8 cellular contexts compared by ENCODE assay signal in the genomic region with DNA sequence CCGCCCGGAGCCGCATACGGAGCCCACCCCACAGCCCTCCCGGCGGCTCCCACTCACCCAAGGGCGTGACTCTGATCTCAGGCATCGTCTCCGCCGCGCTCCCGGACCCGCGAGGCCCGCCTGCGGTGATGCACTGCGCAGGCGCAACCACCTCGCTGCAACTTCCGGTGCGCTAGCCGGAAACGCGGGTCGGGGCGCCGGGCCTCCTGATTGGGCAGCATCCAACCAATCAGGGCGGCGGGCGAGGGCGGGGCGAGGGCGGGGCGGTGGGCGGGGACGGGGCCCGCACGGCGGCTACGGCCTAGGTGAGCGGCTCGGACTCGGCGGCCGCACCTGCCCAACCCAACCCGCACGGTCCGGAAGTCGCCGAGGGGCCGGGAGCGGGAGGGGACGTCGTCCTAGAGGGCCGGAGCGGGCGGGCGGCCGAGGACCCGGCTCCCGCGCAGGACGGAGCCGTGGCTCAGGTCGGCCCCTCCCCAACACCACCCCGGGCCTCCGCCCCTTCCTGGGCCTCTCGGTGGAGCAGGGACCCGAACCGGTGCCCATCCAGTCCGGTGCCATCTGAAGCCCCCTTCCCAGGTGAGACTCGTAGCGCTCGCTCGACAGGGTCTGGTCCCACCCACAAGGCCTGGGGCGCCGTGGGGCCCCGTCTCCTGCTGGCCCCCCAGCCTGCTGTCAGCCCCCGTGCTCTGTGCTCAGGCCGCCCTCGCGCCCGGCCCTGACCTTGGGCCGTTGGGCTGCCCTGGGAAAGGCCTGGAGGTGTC. TPM values are rescaled to one million over a fixed set of nuclear protein-coding genes. Genes with fewer than 3 reads are reported as not detected.
DNase-seq lines count a peak whose midpoint lies in the region; ATAC-seq and TF ChIP-seq lines count a peak whose summit lies in the region.

A gene (plus strand): TSS at position 279 of the 764 bp plus-strand sequence. CDS start 2,109 bp downstream, outside the sequence.
A gene (minus strand): TSS at position 137 of the 764 bp plus-strand sequence. CDS start 52 bp downstream, at position 85.

- peaks cover 57% of the 10 kb centered on the region for H3K4me1 ChIP-seq in Karpas-422 (ENCODE audit: low read length)
- peaks cover 22% of the 10 kb centered on the region for H3K4me1 ChIP-seq in neuron (ENCODE audit: insufficient read depth, low read length)

- H3K9me3 ChIP-seq in Karpas-422 (ENCODE audit: low read length) (no peaks in the 10 kb centered on the region), neuron (ENCODE audit: low read length) (no peaks in the 10 kb centered on the region)

- H3K4me3 ChIP-seq in Karpas-422 (ENCODE audit: low read length) (peak within 1 kb of the TSS; percentile 82), foreskin fibroblast (ENCODE audit: low read depth in 1 of 2, low read length in 2 of 2) (peak within 1 kb of the TSS; percentile 76 to 92), neuron (ENCODE audit: low read length) (peak within 1 kb of the TSS; percentile 98)

- H3K79me2 ChIP-seq in Karpas-422 (ENCODE audit: low read length), result peaks cover 64% of the 10 kb centered on the region

- H3K27ac ChIP-seq in Karpas-422 (ENCODE audit: low read length), result peak within 1 kb of the TSS; percentile 92

- TF ChIP-seq CTCF in foreskin fibroblast (IDR thresholded peaks at IDR 0.05; ENCODE audit: low read depth, low read length), result no peak

- peaks cover 31% of the 10 kb centered on the region for H4K20me1 ChIP-seq in Karpas-422 (ENCODE audit: insufficient read depth, low read depth, low read length)

- DNase-seq in Daoy (ENCODE audit: low read depth), result peak; percentile 96
- peak; percentile 97 for DNase-seq in Karpas-422
- peak; percentile 79 for DNase-seq in SIG-M5 treated with dmso at 0.1 percent for 504 hours (lab: John Stamatoyannopoulos, UW; ENCODE audit: unreplicated experiment)
- peak; percentile 96 for DNase-seq in activated gamma-delta T cell treated with Interleukin-2 at 50 U/mL for 16 hours
- DNase-seq in foreskin fibroblast, result peak; percentile 89 to 97
- DNase-seq in stromal cell of bone marrow (ENCODE audit: low read depth), result peak; percentile 78

- ATAC-seq in GM21825 (IDR thresholded peaks at IDR 0.05; ENCODE audit: unreplicated experiment), result peak; percentile 55

- no peaks in the 10 kb centered on the region for H3K9me2 ChIP-seq in Karpas-422 (replicated peaks; ENCODE audit: insufficient read depth, low read length)

- peak within 1 kb of the TSS; percentile 91 for H3K4me2 ChIP-seq in Karpas-422 (ENCODE audit: low read depth, low read length, poor library complexity, severe bottlenecking)

- H3K9ac ChIP-seq in Karpas-422 (ENCODE audit: low read length), result peak within 1 kb of the TSS; percentile 100

- H3K27me3 ChIP-seq in Karpas-422 (ENCODE audit: low read length) (no peaks in the 10 kb centered on the region), neuron (ENCODE audit: insufficient read depth, low read length) (no peaks in the 10 kb centered on the region)

- H3K36me3 ChIP-seq in Karpas-422 (ENCODE audit: insufficient read depth, low read length) (no peaks in the 10 kb centered on the region), neuron (ENCODE audit: insufficient read depth, low read length) (peaks cover 30% of the 10 kb centered on the region)

- H2AFZ ChIP-seq in Karpas-422 (ENCODE audit: low read length) (no peak within 1 kb of the TSS), neuron (ENCODE audit: low read depth, low read length) (no peak within 1 kb of the TSS)

RNA-seq across cellular contexts. Expression of the first gene that starts in this region (rescaled TPM):
- total RNA-seq in Daoy (2014; rRNA removed; shearing (Covaris generic)), result 7.0 and 12.9 TPM in 2 replicates
- total RNA-seq in Karpas-422 (2014; rRNA removed; shearing (Covaris generic); ENCODE audit: low replicate concordance), result 35.0 and 74.7 TPM in 2 replicates

RNA-seq across cellular contexts. Expression of the second gene that starts in this region (rescaled TPM):
- total RNA-seq in Daoy (2014; rRNA removed; shearing (Covaris generic)), result 76.5 and 95.7 TPM in 2 replicates
- total RNA-seq in Karpas-422 (2014; rRNA removed; shearing (Covaris generic); ENCODE audit: low replicate concordance), result 69.8 and 168 TPM in 2 replicates

Comparison
In these comparisons a context has a peak if more than half of its experiments do, and no peak if none do; other contexts are left out.
1. Peak in every context shown above with its lines: DNase-seq, ATAC-seq, H3K4me3 ChIP-seq and H3K27ac ChIP-seq.